ENCODE assay signal across 16 cellular contexts in genomic region chr14:34254596-34254995, GRCh38.
"Had no signal": no experiment of that assay in that cellular context is flagged by ENCODE, and none has a peak within 500 bp of the region (broad histone marks: within the 10 kb centered on the region; RNA-seq: fewer than 3 reads in every experiment).

No MANE protein-coding gene starts in this region.

- H3K36me3 ChIP-seq: gastroesophageal sphincter, heart right ventricle, sigmoid colon, spleen had no signal

- H3K27ac ChIP-seq: gastroesophageal sphincter, heart right ventricle, sigmoid colon, spleen, testis had no signal

- DNase-seq: activated CD4-positive, alpha-beta T cell treated with anti-CD3 and anti-CD28 coated beads for 1 hour; activated CD4-positive, alpha-beta T cell treated with anti-CD3 and anti-CD28 coated beads, Interleukin-2, amount 50 U/mL, for 1 hour; activated CD8-positive, alpha-beta T cell treated with anti-CD3 and anti-CD28 coated beads, Interleukin-2, amount 10 ng/mL, durations not matched to agents 7 days and 5 days; activated gamma-delta T cell; aorta; effector CD8-positive, alpha-beta T cell; heart right ventricle; left ventricle myocardium superior; posterior cingulate gyrus; sigmoid colon; spleen; stimulated activated CD4-positive, alpha-beta T cell treated with anti-CD3 and anti-CD28 coated beads, Interleukin-4, amount 100 ng/mL, for 1 hour; stimulated activated naive CD4-positive, alpha-beta T cell; T-helper 1 cell; testis had no signal

- H3K9me3 ChIP-seq: gastroesophageal sphincter, heart right ventricle, sigmoid colon, spleen, testis had no signal

- H3K4me3 ChIP-seq: gastroesophageal sphincter, heart right ventricle, sigmoid colon, spleen, testis had no signal

- H3K4me1 ChIP-seq: testis had no signal

- H3K27me3 ChIP-seq: gastroesophageal sphincter, heart right ventricle, sigmoid colon, testis had no signal
